7 cellular contexts compared by ENCODE assay signal in genomic region chr6:108523697-108524096, GRCh38.
"Had no signal": no experiment of that assay in that cellular context is flagged by ENCODE, and none has a peak within 500 bp of the region (broad histone marks: within the 10 kb centered on the region; RNA-seq: fewer than 3 reads in every experiment).

No MANE protein-coding gene starts in this region.

- FAIRE-seq: H1, H54, HTR-8/SVneo had no signal

- H3K4me3 ChIP-seq: GM23338 had no signal

- DNase-seq: H9, HCEC 1CT, KBM-7 had no signal

- H2AFZ ChIP-seq: GM23338 had no signal
